Comparison of ENCODE assay signal across 8 cellular contexts in the genomic region with DNA sequence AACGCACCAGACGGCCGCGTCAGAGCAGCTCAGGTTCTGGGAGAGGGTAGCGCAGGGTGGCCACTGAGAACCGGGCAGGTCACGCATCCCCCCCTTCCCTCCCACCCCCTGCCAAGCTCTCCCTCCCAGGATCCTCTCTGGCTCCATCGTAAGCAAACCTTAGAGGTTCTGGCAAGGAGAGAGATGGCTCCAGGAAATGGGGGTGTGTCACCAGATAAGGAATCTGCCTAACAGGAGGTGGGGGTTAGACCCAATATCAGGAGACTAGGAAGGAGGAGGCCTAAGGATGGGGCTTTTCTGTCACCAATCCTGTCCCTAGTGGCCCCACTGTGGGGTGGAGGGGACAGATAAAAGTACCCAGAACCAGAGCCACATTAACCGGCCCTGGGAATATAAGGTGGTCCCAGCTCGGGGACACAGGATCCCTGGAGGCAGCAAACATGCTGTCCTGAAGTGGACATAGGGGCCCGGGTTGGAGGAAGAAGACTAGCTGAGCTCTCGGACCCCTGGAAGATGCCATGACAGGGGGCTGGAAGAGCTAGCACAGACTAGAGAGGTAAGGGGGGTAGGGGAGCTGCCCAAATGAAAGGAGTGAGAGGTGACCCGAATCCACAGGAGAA. TPM values are rescaled to one million over a fixed set of nuclear protein-coding genes. Genes with fewer than 3 reads are reported as not detected.
DNase-seq lines count a peak whose midpoint lies in the region; ATAC-seq and TF ChIP-seq lines count a peak whose summit lies in the region.

No MANE protein-coding gene starts in this region.

- H3K27me3 ChIP-seq in SJSA1 (replicated peaks), result no peaks in the 10 kb centered on the region
- no peaks in the 10 kb centered on the region for H3K27me3 ChIP-seq in esophagus muscularis mucosa

- intact Hi-C loops in esophagus muscularis mucosa (cut with DNase I), result loop anchor here (10.0 kb wide), 1 partner anchor 539 kb away; the partner anchor contains the start of gene U2AF2

- 39% methylated on average over 11 of the region's 13 CpGs for WGBS in esophagus muscularis mucosa

- H3K4me1 ChIP-seq in SJSA1 (replicated peaks) (peaks cover 19% of the 10 kb centered on the region), esophagus muscularis mucosa (peaks cover 58 to 74% (median 70%) of the 10 kb centered on the region in 4 donors)

- TF ChIP-seq EP300 in esophagus muscularis mucosa (IDR thresholded peaks at IDR 0.05), result no peak

- TF ChIP-seq CTCF in esophagus muscularis mucosa (IDR thresholded peaks at IDR 0.05) (no peak), retinal pigment epithelial cell (conservative IDR thresholded peaks at IDR 0.05; ENCODE audit: low read depth, low read length) (no peak)

- H3K4me3 ChIP-seq in GM08714 (ENCODE audit: low read length) (peak overlapping the region; percentile 79), SJSA1 (peak overlapping the region; percentile 94), esophagus muscularis mucosa (peak overlapping the region; percentile 90 to 98 (median 90)), retinal pigment epithelial cell (ENCODE audit: low read length) (peak overlapping the region; percentile 93)

- no peak overlapping the region for H3K27ac ChIP-seq in SJSA1
- H3K27ac ChIP-seq in esophagus muscularis mucosa (replicated peaks in 1 of 4), result peak overlapping the region; percentile 96 to 99 (median 97)

- DNase-seq in SJSA1 (ENCODE audit: low read depth in 1 of 2, low spot score in 2 of 2) (no peak), esophagus muscularis mucosa (ENCODE audit: extremely low spot score) (no peak), retinal pigment epithelial cell (ENCODE audit: low read depth) (no peak), NCI-H82 (lab: John Stamatoyannopoulos, UW) (no peak)
- DNase-seq in activated CD4-positive, alpha-beta T cell treated with anti-CD3 and anti-CD28 coated beads for 4 hours, result no peak

- no peak for TF ChIP-seq POLR2A in esophagus muscularis mucosa (IDR thresholded peaks at IDR 0.05; ENCODE audit: low read depth)

- ATAC-seq in HG02852 (IDR thresholded peaks at IDR 0.05; ENCODE audit: unreplicated experiment) (no peak), HG03521 (IDR thresholded peaks at IDR 0.05; ENCODE audit: unreplicated experiment) (no peak)

- H3K9me3 ChIP-seq in SJSA1 (replicated peaks), result peaks cover 7% of the 10 kb centered on the region; the same call in 1 of the 2 replicates
- H3K9me3 ChIP-seq in esophagus muscularis mucosa, result no peaks in the 10 kb centered on the region

- H3K36me3 ChIP-seq in SJSA1, result peaks cover 16% of the 10 kb centered on the region
- H3K36me3 ChIP-seq in esophagus muscularis mucosa, result peaks cover 0 to 13% (median 9%) of the 10 kb centered on the region in 4 donors

RNA-seq across cellular contexts. Expression of gene PPP1R12C, which starts 1.9 kb away (rescaled TPM):
- total RNA-seq in SJSA1 (2014; rRNA removed; shearing (Covaris generic)), result 72.7 and 82.4 TPM in 2 replicates
- 100 to 1,000 TPM; 257 to 451 (median 351) TPM for total RNA-seq in esophagus muscularis mucosa

RNA-seq across cellular contexts. Expression of gene TNNT1, which starts 33.5 kb away (rescaled TPM):
- total RNA-seq in SJSA1 (2014; rRNA removed; shearing (Covaris generic)), result 0.34 and 3.4 TPM in 2 replicates
- total RNA-seq in esophagus muscularis mucosa, result 1 to 10 TPM in 1 of 4 donors, not detected in 3; 2.0 TPM

RNA-seq across cellular contexts. Expression of gene EPS8L1, which starts 39.9 kb away (rescaled TPM):
- 3.5 and 11.8 TPM in 2 replicates for total RNA-seq in SJSA1 (2014; rRNA removed; shearing (Covaris generic))
- 1 to 10 TPM; 1.0 to 8.7 (median 1.2) TPM for total RNA-seq in esophagus muscularis mucosa

RNA-seq across cellular contexts. Expression of gene TNNI3, which starts 42.0 kb away (rescaled TPM):
- not detected in 2 replicates for total RNA-seq in SJSA1 (2014; rRNA removed; shearing (Covaris generic))
- total RNA-seq in esophagus muscularis mucosa, result not detected

RNA-seq across cellular contexts. Expression of gene DNAAF3, which starts 50.9 kb away (rescaled TPM):
- 0.18 and 3.2 TPM in 2 replicates for total RNA-seq in SJSA1 (2014; rRNA removed; shearing (Covaris generic))
- under 1 TPM in 1 of 4 donors, not detected in 3; 0.83 TPM for total RNA-seq in esophagus muscularis mucosa
